In the genomic region with DNA sequence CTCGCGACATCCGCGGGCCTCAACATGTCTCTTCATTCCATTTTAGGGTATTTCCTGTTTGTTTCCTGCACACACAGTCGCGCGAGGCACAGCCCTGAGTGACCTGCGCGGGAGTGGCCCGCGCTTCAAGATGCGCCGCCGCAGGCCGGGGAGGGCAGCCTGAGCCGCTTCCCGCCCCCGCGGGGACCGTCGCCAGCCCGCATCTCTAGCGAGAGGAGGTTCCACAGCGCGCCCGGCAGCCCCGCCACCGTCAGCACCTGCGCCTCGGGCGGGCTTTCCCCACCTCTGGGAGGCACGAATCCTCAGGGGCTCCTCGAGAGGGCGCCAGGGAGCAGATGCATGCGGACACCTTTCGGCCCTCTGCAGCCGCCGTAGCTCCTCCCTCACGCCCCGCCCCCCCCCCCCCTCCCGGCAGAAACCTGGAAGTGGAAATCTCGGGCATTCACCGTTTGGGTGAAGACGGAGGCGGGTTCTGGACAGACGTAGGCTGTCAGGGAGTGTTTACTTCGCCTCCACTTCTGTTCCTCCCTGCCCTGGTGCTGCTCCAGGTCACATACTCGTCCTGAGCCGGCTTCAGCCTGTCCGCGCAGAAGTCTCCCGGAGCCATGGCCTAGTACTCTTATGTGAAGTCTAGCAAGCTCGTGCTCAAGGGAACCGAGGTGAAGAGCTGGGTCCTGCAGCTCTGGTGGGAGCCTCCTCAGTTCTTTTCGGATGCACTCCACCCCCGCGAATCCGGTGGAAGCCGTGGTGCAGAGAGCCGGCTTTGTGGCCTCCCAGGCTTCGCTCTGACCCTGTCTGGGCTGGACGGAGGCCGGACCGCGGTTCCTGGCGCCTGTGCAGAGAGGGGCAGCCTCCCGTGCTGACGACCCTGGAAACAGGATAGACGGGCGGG, we compare ENCODE assay signal across 7 cellular contexts.
DNase-seq lines count a peak whose midpoint lies in the region; ATAC-seq and TF ChIP-seq lines count a peak whose summit lies in the region.

No MANE protein-coding gene starts in this region.

- peak; percentile 87 for DNase-seq in NCI-H2227 treated with DMSO at 0.1 percent for 48 hours (lab: John Stamatoyannopoulos, UW)
- DNase-seq in activated CD4-positive, alpha-beta T cell treated with anti-CD3 and anti-CD28 coated beads for 24 hours (ENCODE audit: low read depth in 2 of 2), result peak; percentile 74 to 80
- peak; percentile 97 for DNase-seq in chondrocyte (ENCODE audit: low spot score)
- peak; percentile 85 for DNase-seq in kidney glomerular epithelial cell (lab: John Stamatoyannopoulos, UW)
- DNase-seq in stimulated activated CD4-positive, alpha-beta T cell treated with anti-CD3 and anti-CD28 coated beads, Interleukin-2, amount 100 ng/mL, for 24 hours, result peak; percentile 91 to 92

- peak; percentile 79 for ATAC-seq in GM18519 (IDR thresholded peaks at IDR 0.05; ENCODE audit: low FRiP score, unreplicated experiment)
- ATAC-seq in HG03095 (IDR thresholded peaks at IDR 0.05; ENCODE audit: unreplicated experiment), result peak; percentile 98

- no peak overlapping the region for H3K4me3 Mint-ChIP-seq in chondrocyte (ENCODE audit: unreplicated experiment)

- no peak for TF ChIP-seq CTCF in chondrocyte (IDR thresholded peaks at IDR 0.05)

- no peaks in the 10 kb centered on the region for H3K4me1 Mint-ChIP-seq in chondrocyte (ENCODE audit: low read depth)

- H3K9me3 Mint-ChIP-seq in chondrocyte (ENCODE audit: low read depth), result peaks cover 35% of the 10 kb centered on the region

- no peaks in the 10 kb centered on the region for H3K27me3 Mint-ChIP-seq in chondrocyte (ENCODE audit: low read depth)

- H3K36me3 Mint-ChIP-seq in chondrocyte (ENCODE audit: low read depth), result no peaks in the 10 kb centered on the region

- no peak overlapping the region for H3K27ac Mint-ChIP-seq in chondrocyte (ENCODE audit: unreplicated experiment)

Comparison
In these comparisons a context has a peak if more than half of its experiments do, and no peak if none do; other contexts are left out.
1. Peak in every context shown above with its lines: DNase-seq and ATAC-seq.